In genomic region chr10:114515515-114515914, GRCh38 we compare ENCODE assay signal across 20 cellular contexts.
A peak's percentile ranks its signal among the peaks of the same experiment; 100 is the strongest.
DNase-seq lines count a peak whose midpoint lies in the region; ATAC-seq, FAIRE-seq and TF ChIP-seq lines count a peak whose summit lies in the region.
"Had no signal": no experiment of that assay in that cellular context is flagged by ENCODE, and none has a peak within 500 bp of the region (broad histone marks: within the 10 kb centered on the region; RNA-seq: fewer than 3 reads in every experiment).

No MANE protein-coding gene starts in this region.

- peak overlapping the region in 1 of 2 donors; percentile 41 for H3K9ac ChIP-seq in kidney (ENCODE audit: low read length in 2 of 2)

- BruUV-seq in A673 (replicated peaks; lab: Mats Ljungman, UMichigan) (no TSS peak), OCI-LY7 (replicated peaks; lab: Mats Ljungman, UMichigan) (no TSS peak), Calu3 (replicated peaks; lab: Mats Ljungman, UMichigan) (no TSS peak)

- DNase-seq in A673 (ENCODE audit: low spot score) (peak; percentile 39), kidney (no peak), OCI-LY7 (ENCODE audit: low spot score) (no peak), nucleus accumbens (lab: John Stamatoyannopoulos, UW) (no peak), Calu3 (no peak), lower leg skin (ENCODE audit: low spot score in 2 of 2) (no peak)
- DNase-seq in CD4-positive, alpha-beta T cell = no peak
- DNase-seq in activated naive CD8-positive, alpha-beta T cell treated with anti-CD3 and anti-CD28 coated beads for 36 hours = no peak
- DNase-seq: activated CD4-positive, CD25-positive, alpha-beta regulatory T cell treated with anti-CD3 and anti-CD28 coated beads, Interleukin-2, amount 50 U/mL, for 72 hours; brain microvascular endothelial cell; DND-41; mesenchymal stem cell; NCI-H2107; NCI-H69; occipital lobe; stimulated activated naive CD4-positive, alpha-beta T cell; T-helper 1 cell had no signal

- intact Hi-C loops in A673 (cut with micrococcal nuclease; ENCODE audit: unreplicated experiment) = no loop called here
- intact Hi-C loops in CD4-positive, alpha-beta T cell (cut with DNase I, micrococcal nuclease) = loop anchor here in 1 of 2 experiments (2.0 to 5.0 kb wide), 2 partner anchors 17 to 33 kb away; no protein-coding TSS in a partner anchor
- intact Hi-C loops in kidney (cut with DNase I) = no loop called here
- intact Hi-C loops in OCI-LY7 (cut with micrococcal nuclease; ENCODE audit: unreplicated experiment) = no loop called here
- intact Hi-C loops in Calu3 (cut with micrococcal nuclease; ENCODE audit: unreplicated experiment) = no loop called here
- intact Hi-C loops in lower leg skin (cut with DNase I; ENCODE audit: low total_unique reads) = no loop called here

- peak overlapping the region; percentile 96 for H3K27ac Mint-ChIP-seq in CD4-positive, alpha-beta T cell
- peak overlapping the region; percentile 94 for H3K27ac Mint-ChIP-seq in activated naive CD8-positive, alpha-beta T cell treated with anti-CD3 and anti-CD28 coated beads for 36 hours
- H3K27ac Mint-ChIP-seq in Calu3 (ENCODE audit: unreplicated experiment) = no peak overlapping the region
- H3K27ac Mint-ChIP-seq: activated T-helper 1 cell treated with anti-CD3 and anti-CD28 coated beads, Interleukin-12 subunit alpha, Interleukin-12 subunit beta, Interleukin-2, Interleukin-4 antibody, amounts not matched to agents 30 ng/mL and 10 ng/mL and 1 ng/mL, durations not matched to agents 14 hours and 24 hours and 36 hours had no signal

- peak overlapping the region; percentile 57 for H3K4me3 Mint-ChIP-seq in CD4-positive, alpha-beta T cell
- peak overlapping the region; percentile 64 for H3K4me3 Mint-ChIP-seq in activated naive CD8-positive, alpha-beta T cell treated with anti-CD3 and anti-CD28 coated beads for 36 hours
- H3K4me3 Mint-ChIP-seq in Calu3 (ENCODE audit: low read depth, unreplicated experiment) = no peak overlapping the region
- H3K4me3 Mint-ChIP-seq: activated T-helper 1 cell treated with anti-CD3 and anti-CD28 coated beads, Interleukin-12 subunit alpha, Interleukin-12 subunit beta, Interleukin-2, Interleukin-4 antibody, amounts not matched to agents 30 ng/mL and 10 ng/mL and 1 ng/mL, durations not matched to agents 14 hours and 24 hours and 36 hours had no signal

- H2AFZ ChIP-seq in OCI-LY7 (ENCODE audit: low read length) = no peak overlapping the region

- TF ChIP-seq POLR2A in lower leg skin (IDR thresholded peaks at IDR 0.05) = no peak

- H3K27me3 ChIP-seq in A673 (replicated peaks; ENCODE audit: insufficient read depth, low read depth, low read length, poor library complexity) = no peaks in the 10 kb centered on the region
- H3K27me3 ChIP-seq in CD4-positive, alpha-beta T cell (ENCODE audit: control insufficient read depth, insufficient read depth, low read length) = no peaks in the 10 kb centered on the region
- H3K27me3 ChIP-seq: brain microvascular endothelial cell had no signal

- no peaks in the 10 kb centered on the region for H3K27me3 Mint-ChIP-seq in CD4-positive, alpha-beta T cell
- no peaks in the 10 kb centered on the region for H3K27me3 Mint-ChIP-seq in activated naive CD8-positive, alpha-beta T cell treated with anti-CD3 and anti-CD28 coated beads for 36 hours
- H3K27me3 Mint-ChIP-seq in Calu3 (ENCODE audit: unreplicated experiment) = no peaks in the 10 kb centered on the region
- H3K27me3 Mint-ChIP-seq: IgD-negative memory B cell had no signal

- H3K27ac ChIP-seq in A673 (ENCODE audit: low read depth, low read length, poor library complexity, severe bottlenecking) (peak overlapping the region; percentile 30), kidney (ENCODE audit: low read depth in 2 of 2, low read length in 2 of 2) (peak overlapping the region; percentile 71 to 87), OCI-LY7 (ENCODE audit: low read depth, low read length, poor library complexity, severe bottlenecking) (no peak overlapping the region)
- peak overlapping the region; percentile 16 for H3K27ac ChIP-seq in CD4-positive, alpha-beta T cell (ENCODE audit: low read depth, low read length)
- H3K27ac ChIP-seq: brain microvascular endothelial cell had no signal

- peaks cover 75% of the 10 kb centered on the region for H3K36me3 Mint-ChIP-seq in CD4-positive, alpha-beta T cell (ENCODE audit: low read depth)
- H3K36me3 Mint-ChIP-seq in activated naive CD8-positive, alpha-beta T cell treated with anti-CD3 and anti-CD28 coated beads for 36 hours = peaks cover 18% of the 10 kb centered on the region
- H3K36me3 Mint-ChIP-seq in Calu3 (ENCODE audit: insufficient read depth, unreplicated experiment) = peaks cover 34% of the 10 kb centered on the region

- no peak for FAIRE-seq in kidney (lab: Jason Lieb, UNC)

- no peak overlapping the region for H3K4me2 ChIP-seq in OCI-LY7 (ENCODE audit: low read length)

- peak; percentile 9 for ATAC-seq in CD4-positive, alpha-beta T cell (ENCODE audit: poor library complexity)

- H3K9me2 ChIP-seq in OCI-LY7 (ENCODE audit: insufficient read depth, low read length) = no peaks in the 10 kb centered on the region

- no peaks in the 10 kb centered on the region for H3K9me3 Mint-ChIP-seq in CD4-positive, alpha-beta T cell
- peaks cover 3% of the 10 kb centered on the region for H3K9me3 Mint-ChIP-seq in activated naive CD8-positive, alpha-beta T cell treated with anti-CD3 and anti-CD28 coated beads for 36 hours
- H3K9me3 Mint-ChIP-seq in Calu3 (ENCODE audit: low read depth, unreplicated experiment) = no peaks in the 10 kb centered on the region
- H3K9me3 Mint-ChIP-seq: activated T-helper 1 cell treated with anti-CD3 and anti-CD28 coated beads, Interleukin-12 subunit alpha, Interleukin-12 subunit beta, Interleukin-2, Interleukin-4 antibody, amounts not matched to agents 30 ng/mL and 10 ng/mL and 1 ng/mL, durations not matched to agents 14 hours and 24 hours and 36 hours; IgD-negative memory B cell had no signal

- peaks cover 99% of the 10 kb centered on the region for H3K4me1 Mint-ChIP-seq in CD4-positive, alpha-beta T cell (ENCODE audit: low read depth)
- peaks cover 91% of the 10 kb centered on the region for H3K4me1 Mint-ChIP-seq in activated naive CD8-positive, alpha-beta T cell treated with anti-CD3 and anti-CD28 coated beads for 36 hours
- H3K4me1 Mint-ChIP-seq in Calu3 (ENCODE audit: low read depth, unreplicated experiment) = peaks cover 23% of the 10 kb centered on the region

- H3K4me3 ChIP-seq in A673 (ENCODE audit: low read depth, low read length, poor library complexity, severe bottlenecking) (no peak overlapping the region), kidney (ENCODE audit: low read length in 2 of 2) (no peak overlapping the region), OCI-LY7 (ENCODE audit: low read depth, low read length, poor library complexity, severe bottlenecking) (no peak overlapping the region), lower leg skin (ENCODE audit: low read depth, poor library complexity, severe bottlenecking) (no peak overlapping the region)
- H3K4me3 ChIP-seq: HAP-1 had no signal

- TF ChIP-seq CTCF in A673 (conservative IDR thresholded peaks at IDR 0.05; ENCODE audit: low read depth, low read length) = no peak
- TF ChIP-seq CTCF in CD4-positive, alpha-beta T cell (IDR thresholded peaks at IDR 0.05) = no peak
- no peak for TF ChIP-seq CTCF in kidney (IDR thresholded peaks at IDR 0.05; ENCODE audit: borderline replicate concordance, extremely low read depth, insufficient read depth)
- TF ChIP-seq CTCF in OCI-LY7 (conservative IDR thresholded peaks at IDR 0.05; ENCODE audit: low read length) = no peak
- no peak for TF ChIP-seq CTCF in Calu3 (IDR thresholded peaks at IDR 0.05; ENCODE audit: unreplicated experiment)
- no peak for TF ChIP-seq CTCF in lower leg skin (IDR thresholded peaks at IDR 0.05)

- WGBS in lower leg skin, 2 donors = 54 to 66% methylated on average over 2 of the region's 2 CpGs

- H3K9me3 ChIP-seq in A673 (ENCODE audit: low read depth, low read length, poor library complexity, severe bottlenecking) = no peaks in the 10 kb centered on the region
- H3K9me3 ChIP-seq in CD4-positive, alpha-beta T cell (ENCODE audit: control insufficient read depth, low read length) = no peaks in the 10 kb centered on the region
- no peaks in the 10 kb centered on the region for H3K9me3 ChIP-seq in kidney (ENCODE audit: control insufficient read depth in 1 of 2, low read length in 2 of 2)
- no peaks in the 10 kb centered on the region for H3K9me3 ChIP-seq in OCI-LY7 (ENCODE audit: low read length)
- H3K9me3 ChIP-seq: HAP-1 had no signal

- CTCF ChIA-PET in A673 (lab: Charles Lee) = interaction anchor here (0.7 kb wide), 1 partner anchor 44 kb away, joined by 3 read pairs; no protein-coding TSS in a partner anchor
- CTCF ChIA-PET in CD4-positive, alpha-beta T cell (lab: Charles Lee) = interaction anchor here (0.9 to 2.6 kb wide), 5 partner anchors 11 to 44 kb away, joined by 3 to 10 read pairs (median 5); no protein-coding TSS in a partner anchor
- CTCF ChIA-PET in OCI-LY7 (lab: Charles Lee; ENCODE audit: unreplicated experiment) = interaction anchor here (0.7 to 1.1 kb wide), 4 partner anchors 16 to 44 kb away, joined by 3 to 5 read pairs (median 3); no protein-coding TSS in a partner anchor
- CTCF ChIA-PET in Calu3 (lab: Charles Lee) = no interaction called here

- peaks cover 99% of the 10 kb centered on the region for H3K79me2 ChIP-seq in OCI-LY7 (ENCODE audit: insufficient read depth, low read depth, low read length)

- peaks cover 17% of the 10 kb centered on the region for H3K4me1 ChIP-seq in A673 (ENCODE audit: insufficient read depth, low read length, poor library complexity, severe bottlenecking)
- peaks cover 3 to 18% of the 10 kb centered on the region in 2 donors for H3K4me1 ChIP-seq in kidney (ENCODE audit: control insufficient read depth in 1 of 2, insufficient read depth in 1 of 2, low read depth in 1 of 2, low read length in 2 of 2)
- H3K4me1 ChIP-seq in OCI-LY7 (ENCODE audit: insufficient read depth, low read length, poor library complexity, severe bottlenecking) = peaks cover 68% of the 10 kb centered on the region

- no peaks in the 10 kb centered on the region for H3K36me3 ChIP-seq in A673 (ENCODE audit: insufficient read depth, low read length, poor library complexity, severe bottlenecking)
- H3K36me3 ChIP-seq in kidney (ENCODE audit: control insufficient read depth in 1 of 2, insufficient read depth in 2 of 2, low read length in 2 of 2) = no peaks in the 10 kb centered on the region
- peaks cover 72% of the 10 kb centered on the region for H3K36me3 ChIP-seq in OCI-LY7 (ENCODE audit: insufficient read depth, low read length)
- H3K36me3 ChIP-seq: brain microvascular endothelial cell, HAP-1 had no signal

- POLR2A ChIA-PET in A673 (lab: Charles Lee; ENCODE audit: low non-redundant PET) (no interaction called here), OCI-LY7 (lab: Charles Lee) (interaction anchor here (1.1 to 16.1 kb wide), 4 partner anchors 10 to 27 kb away, joined by 3 to 464 read pairs (median 20); no protein-coding TSS in a partner anchor)
- POLR2A ChIA-PET in CD4-positive, alpha-beta T cell (lab: Charles Lee) = interaction anchor here (1.1 to 16.7 kb wide), 5 partner anchors 10 to 38 kb away, joined by 3 to 475 read pairs (median 53); no protein-coding TSS in a partner anchor

- peaks cover 58% of the 10 kb centered on the region for H4K20me1 ChIP-seq in OCI-LY7 (ENCODE audit: insufficient read depth, low read length)
